Comparison of ENCODE assay signal across 19 cellular contexts in the genomic region with DNA sequence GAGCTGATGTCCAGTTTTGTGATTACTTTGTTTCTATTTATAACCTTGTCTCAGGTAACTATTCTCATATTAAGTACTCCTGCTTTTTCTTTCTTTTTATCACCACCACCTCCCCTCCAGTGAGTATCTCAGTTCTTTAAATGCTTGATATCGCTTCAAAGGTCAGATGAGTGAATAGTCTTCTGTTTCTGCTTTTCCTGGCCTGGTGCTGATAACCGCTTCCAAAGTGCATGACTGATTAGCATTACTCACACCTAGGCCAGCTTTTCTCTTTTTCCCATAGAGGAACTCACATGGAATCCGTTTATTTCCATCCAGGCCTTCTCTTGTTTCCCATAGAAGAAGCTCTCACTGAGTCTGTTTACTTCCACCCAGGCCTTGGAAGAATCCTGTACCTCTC. TPM values are rescaled to one million over a fixed set of nuclear protein-coding genes. Genes with fewer than 3 reads are reported as not detected.
DNase-seq lines count a peak whose midpoint lies in the region; ATAC-seq and TF ChIP-seq lines count a peak whose summit lies in the region.
"Had no signal": no experiment of that assay in that cellular context is flagged by ENCODE, and none has a peak within 500 bp of the region (broad histone marks: within the 10 kb centered on the region; RNA-seq: fewer than 3 reads in every experiment).

No MANE protein-coding gene starts in this region.

- TF ChIP-seq CTCF in VCaP (conservative IDR thresholded peaks at IDR 0.05) (no peak), fibroblast of mammary gland (conservative IDR thresholded peaks at IDR 0.05; ENCODE audit: control insufficient read depth, insufficient read depth, low read depth, low read length) (no peak), lower leg skin (IDR thresholded peaks at IDR 0.05) (no peak)

- DNase-seq in ELR (ENCODE audit: low read depth) (peak; percentile 16), fibroblast of mammary gland (ENCODE audit: low read depth) (peak; percentile 47), lower leg skin (ENCODE audit: low spot score in 2 of 2) (no peak), NCI-H2171 treated with DMSO at 0.1 percent for 48 hours (lab: John Stamatoyannopoulos, UW) (no peak)
- DNase-seq in stimulated activated naive B cell treated with anti-CD40 and anti-IgM and Interleukin-4, amounts not matched to agents 10 μg/mL and 1 μg/mL and 100 μg/mL, for 72 hours, result no peak
- DNase-seq in natural killer cell treated with Interleukin-12 subunit alpha and Interleukin-12 subunit beta and Interleukin-15 and Interleukin-18, amount 100 ng/mL, for 72 hours (ENCODE audit: low spot score), result no peak
- DNase-seq: COR-L47; DMS 273 treated with DMSO at 0.1 percent for 48 hours; NCI-H1092 treated with DMSO at 0.1 percent for 48 hours; NCI-H2081; NCI-H748 treated with DMSO at 0.1 percent for 48 hours; NK-92 treated with Interleukin-12 subunit alpha and Interleukin-12 subunit beta, amount 100 ng/mL, for 24 hours; Right ventricle myocardium superior had no signal

- no peak overlapping the region for H3K4me3 Mint-ChIP-seq in stimulated activated naive B cell treated with anti-CD40 and anti-IgM and Interleukin-4, amounts not matched to agents 10 μg/mL and 1 μg/mL and 100 μg/mL, for 72 hours
- H3K4me3 Mint-ChIP-seq in natural killer cell treated with Interleukin-12 subunit alpha and Interleukin-12 subunit beta and Interleukin-15 and Interleukin-18, amount 100 ng/mL, for 72 hours, result no peak overlapping the region
- H3K4me3 Mint-ChIP-seq: GM23338 had no signal

- no peak for TF ChIP-seq POLR2A in lower leg skin (IDR thresholded peaks at IDR 0.05)

- no peak overlapping the region for H3K4me3 ChIP-seq in fibroblast of mammary gland (ENCODE audit: control insufficient read depth, low read depth, low read length)
- H3K4me3 ChIP-seq in lower leg skin (ENCODE audit: low read depth, poor library complexity, severe bottlenecking), result no peak overlapping the region
- H3K4me3 ChIP-seq: BLaER1, GM12878, GM23338 had no signal

- H3K9me3 Mint-ChIP-seq in stimulated activated naive B cell treated with anti-CD40 and anti-IgM and Interleukin-4, amounts not matched to agents 10 μg/mL and 1 μg/mL and 100 μg/mL, for 72 hours, result no peaks in the 10 kb centered on the region
- H3K9me3 Mint-ChIP-seq in natural killer cell treated with Interleukin-12 subunit alpha and Interleukin-12 subunit beta and Interleukin-15 and Interleukin-18, amount 100 ng/mL, for 72 hours, result no peaks in the 10 kb centered on the region
- H3K9me3 Mint-ChIP-seq: GM23338 had no signal

- peak; percentile 19 to 34 for ATAC-seq in stimulated activated naive B cell treated with anti-CD40 and anti-IgM and Interleukin-4, amounts not matched to agents 10 μg/mL and 1 μg/mL and 100 μg/mL, for 72 hours (replicated peaks)
- no peak for ATAC-seq in natural killer cell treated with Interleukin-12 subunit alpha and Interleukin-12 subunit beta and Interleukin-15 and Interleukin-18, amount 100 ng/mL, for 72 hours
- ATAC-seq: GM12878, GM23338, HCT116 had no signal

- H3K27ac ChIP-seq in VCaP, result peak overlapping the region; percentile 82; the same call in 1 of the 2 replicates
- H3K27ac ChIP-seq: BLaER1, HL-60 had no signal

- peaks cover 36 to 64% of the 10 kb centered on the region in 2 donors for H3K4me1 Mint-ChIP-seq in stimulated activated naive B cell treated with anti-CD40 and anti-IgM and Interleukin-4, amounts not matched to agents 10 μg/mL and 1 μg/mL and 100 μg/mL, for 72 hours
- peaks cover 29 to 31% of the 10 kb centered on the region in 2 donors for H3K4me1 Mint-ChIP-seq in natural killer cell treated with Interleukin-12 subunit alpha and Interleukin-12 subunit beta and Interleukin-15 and Interleukin-18, amount 100 ng/mL, for 72 hours (ENCODE audit: low read depth in 2 of 2)

- intact Hi-C loops in lower leg skin (cut with DNase I; ENCODE audit: low total_unique reads), result no loop called here

- no peak overlapping the region for H3K27ac Mint-ChIP-seq in stimulated activated naive B cell treated with anti-CD40 and anti-IgM and Interleukin-4, amounts not matched to agents 10 μg/mL and 1 μg/mL and 100 μg/mL, for 72 hours
- H3K27ac Mint-ChIP-seq in natural killer cell treated with Interleukin-12 subunit alpha and Interleukin-12 subunit beta and Interleukin-15 and Interleukin-18, amount 100 ng/mL, for 72 hours, result no peak overlapping the region
- H3K27ac Mint-ChIP-seq: GM23338 had no signal

- H3K36me3 Mint-ChIP-seq in stimulated activated naive B cell treated with anti-CD40 and anti-IgM and Interleukin-4, amounts not matched to agents 10 μg/mL and 1 μg/mL and 100 μg/mL, for 72 hours, result peaks cover 12 to 16% of the 10 kb centered on the region in 2 donors
- no peaks in the 10 kb centered on the region for H3K36me3 Mint-ChIP-seq in natural killer cell treated with Interleukin-12 subunit alpha and Interleukin-12 subunit beta and Interleukin-15 and Interleukin-18, amount 100 ng/mL, for 72 hours

- 56 to 91% methylated on average over 3 of the region's 3 CpGs for WGBS in lower leg skin, 2 donors

- H3K27me3 Mint-ChIP-seq in stimulated activated naive B cell treated with anti-CD40 and anti-IgM and Interleukin-4, amounts not matched to agents 10 μg/mL and 1 μg/mL and 100 μg/mL, for 72 hours, result peaks cover 6% of the 10 kb centered on the region in 2 donors
- H3K27me3 Mint-ChIP-seq in natural killer cell treated with Interleukin-12 subunit alpha and Interleukin-12 subunit beta and Interleukin-15 and Interleukin-18, amount 100 ng/mL, for 72 hours, result peaks cover 6% of the 10 kb centered on the region in 2 donors

RNA-seq across cellular contexts. Expression of a gene that starts 3.2 kb away (rescaled TPM):
- total RNA-seq in lower leg skin, result 1 to 10 TPM; 4.8 to 7.0 (median 6.5) TPM
- 10 to 100 TPM in 1 of 2 donors, 1 to 10 TPM in 1; 6.3 to 15.4 TPM for total RNA-seq in natural killer cell treated with Interleukin-12 subunit alpha and Interleukin-12 subunit beta and Interleukin-15 and Interleukin-18, amount 100 ng/mL, for 72 hours

Comparison
In these comparisons a context has a peak if more than half of its experiments do, and no peak if none do; other contexts are left out.
1. DNase-seq: peak in ELR (single experiment) and fibroblast of mammary gland (single experiment); none in stimulated activated naive B cell treated with anti-CD40 and anti-IgM and Interleukin-4, amounts not matched to agents 10 μg/mL and 1 μg/mL and 100 μg/mL, for 72 hours (single experiment), lower leg skin (0 of 2), NCI-H2171 treated with DMSO at 0.1 percent for 48 hours (single experiment) and natural killer cell treated with Interleukin-12 subunit alpha and Interleukin-12 subunit beta and Interleukin-15 and Interleukin-18, amount 100 ng/mL, for 72 hours (single experiment).
2. ATAC-seq: peak in stimulated activated naive B cell treated with anti-CD40 and anti-IgM and Interleukin-4, amounts not matched to agents 10 μg/mL and 1 μg/mL and 100 μg/mL, for 72 hours (2 of 2); none in natural killer cell treated with Interleukin-12 subunit alpha and Interleukin-12 subunit beta and Interleukin-15 and Interleukin-18, amount 100 ng/mL, for 72 hours (0 of 2).